In the genomic region with DNA sequence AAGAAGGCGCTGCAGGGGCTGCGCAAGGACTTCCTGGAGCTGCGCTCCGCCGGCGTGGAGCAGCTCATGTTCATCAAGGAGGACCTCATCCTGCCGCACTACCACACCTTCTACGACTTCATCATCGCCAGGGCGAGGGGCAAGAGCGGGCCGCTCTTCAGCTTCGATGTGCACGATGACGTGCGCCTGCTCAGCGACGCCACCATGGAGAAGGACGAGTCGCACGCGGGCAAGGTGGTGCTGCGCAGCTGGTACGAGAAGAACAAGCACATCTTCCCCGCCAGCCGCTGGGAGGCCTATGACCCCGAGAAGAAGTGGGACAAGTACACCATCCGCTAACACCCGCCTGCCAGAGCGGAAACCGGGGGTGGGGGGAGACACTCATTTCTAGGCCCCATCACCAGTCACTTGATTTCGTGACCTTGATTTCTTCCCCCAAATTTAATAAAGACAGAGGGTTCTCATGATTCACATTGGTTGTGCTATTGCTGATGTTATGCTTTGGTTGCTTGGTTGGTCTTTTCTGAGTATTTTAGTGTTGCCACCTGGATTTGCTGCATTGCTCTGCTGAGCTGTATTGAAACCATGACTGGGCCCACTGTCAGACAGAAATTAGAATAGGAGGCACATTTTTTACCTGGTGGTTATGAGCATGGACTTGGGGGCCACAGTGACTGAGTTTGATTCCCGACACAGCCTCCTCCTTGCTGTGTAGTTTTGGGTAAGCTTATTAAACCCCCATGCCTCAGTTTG, we compare ENCODE assay signal across 9 cellular contexts. TPM values are rescaled to one million over a fixed set of nuclear protein-coding genes. Genes with fewer than 3 reads are reported as not detected.
DNase-seq lines count a peak whose midpoint lies in the region; ATAC-seq, FAIRE-seq and TF ChIP-seq lines count a peak whose summit lies in the region.
"Had no signal": no experiment of that assay in that cellular context is flagged by ENCODE, and none has a peak within 500 bp of the region (broad histone marks: within the 10 kb centered on the region; RNA-seq: fewer than 3 reads in every experiment).

No MANE protein-coding gene starts in this region.

- POLR2A ChIA-PET in CD8-positive, alpha-beta T cell (lab: Charles Lee), result interaction anchor here (0.9 kb wide), 1 partner anchor 82 kb away, joined by 3 read pairs; no protein-coding TSS in a partner anchor
- POLR2A ChIA-PET in GM12878 (lab: Charles Lee), result interaction anchor here (1.1 kb wide), 1 partner anchor 9 kb away, joined by 3 read pairs; no protein-coding TSS in a partner anchor

- TF ChIP-seq POLR2A in GM12878 (IDR thresholded peaks at IDR 0.05; ENCODE audit: low read depth, low read length) (no peak), spleen (IDR thresholded peaks at IDR 0.05) (no peak)

- peaks cover 4% of the 10 kb centered on the region for H3K79me2 ChIP-seq in GM12878 (ENCODE audit: control insufficient read depth, insufficient read depth, low read length)
- H3K79me2 ChIP-seq in MM.1S (ENCODE audit: low read length), result no peaks in the 10 kb centered on the region

- H3K27me3 ChIP-seq in CD8-positive, alpha-beta T cell (ENCODE audit: insufficient read depth, low read length), result no peaks in the 10 kb centered on the region
- H3K27me3 ChIP-seq in GM12878 (replicated peaks in 1 of 2; ENCODE audit: control insufficient read depth in 2 of 2, insufficient read depth in 2 of 2, low read length in 1 of 2) (no peaks in the 10 kb centered on the region), spleen (replicated peaks in 1 of 7) (no peaks in the 10 kb centered on the region), MM.1S (replicated peaks; ENCODE audit: insufficient read depth, low read length) (no peaks in the 10 kb centered on the region)

- in situ Hi-C loops in GM12878 (cut with MboI), result no loop called here

- intact Hi-C loops in CD8-positive, alpha-beta T cell (cut with DNase I, micrococcal nuclease), result no loop called here
- intact Hi-C loops in GM12878 (cut with micrococcal nuclease; ENCODE audit: unreplicated experiment) (loop anchor here (5.0 kb wide), 2 partner anchors 103 to 137 kb away; no protein-coding TSS in a partner anchor), spleen (cut with DNase I; ENCODE audit: low total_unique reads) (no loop called here)

- 32% methylated on average over 33 of the region's 33 CpGs for WGBS in GM12878 (ENCODE audit: insufficient coverage, insufficient replicate concordance, low lambda C conversion rate, missing lambda C conversion rate)
- WGBS in spleen, 5 donors, result 74 to 95% (median 90%) methylated on average over 25 to 33 of the region's 33 CpGs

- no peaks in the 10 kb centered on the region for H3K9me2 ChIP-seq in MM.1S (replicated peaks; ENCODE audit: insufficient read depth, low read length)

- no peak overlapping the region for H2AFZ ChIP-seq in GM12878 (ENCODE audit: control insufficient read depth, low read depth, low read length)
- H2AFZ ChIP-seq in MM.1S (ENCODE audit: low read length), result no peak overlapping the region

- no peaks in the 10 kb centered on the region for H3K36me3 ChIP-seq in CD8-positive, alpha-beta T cell (ENCODE audit: insufficient read depth, low read length)
- no peaks in the 10 kb centered on the region for H3K36me3 ChIP-seq in GM12878 (ENCODE audit: control insufficient read depth in 2 of 2, insufficient read depth in 2 of 2, low read length in 1 of 2)
- no peaks in the 10 kb centered on the region for H3K36me3 ChIP-seq in spleen
- H3K36me3 ChIP-seq in MM.1S (replicated peaks; ENCODE audit: insufficient read depth, low read length), result no peaks in the 10 kb centered on the region

- H3F3A ChIP-seq in MM.1S (ENCODE audit: insufficient read depth, low read length), result no peaks in the 10 kb centered on the region

- SMC1A ChIA-PET in GM12878 (lab: Charles Lee; ENCODE audit: uncharacterized antibody, unreplicated experiment), result no interaction called here

- ATAC-seq in CD8-positive, alpha-beta T cell, result no peak
- ATAC-seq in GM12878 (peak; percentile 35), SK-N-SH treated with all-trans-retinoic acid at 6 μM for 48 hours (no peak), HG03280 (IDR thresholded peaks at IDR 0.05; ENCODE audit: unreplicated experiment) (no peak)

- peaks cover 9% of the 10 kb centered on the region for H3K9me3 Mint-ChIP-seq in CD8-positive, alpha-beta T cell
- no peaks in the 10 kb centered on the region for H3K9me3 Mint-ChIP-seq in T-helper 2 cell treated with Interferon-gamma antibody and Interleukin-4, amounts not matched to agents 5 μg/mL and 100 μg/mL, for 36 hours

- H3K4me1 ChIP-seq in CD8-positive, alpha-beta T cell (ENCODE audit: insufficient read depth, low read length), result peaks cover 6% of the 10 kb centered on the region
- peaks cover 15% of the 10 kb centered on the region for H3K4me1 ChIP-seq in GM12878 (ENCODE audit: control insufficient read depth, insufficient read depth, low read length)
- peaks cover 0 to 40% (median 13%) of the 10 kb centered on the region in 6 donors for H3K4me1 ChIP-seq in spleen
- no peaks in the 10 kb centered on the region for H3K4me1 ChIP-seq in MM.1S (ENCODE audit: low read length)

- no peak for FAIRE-seq in GM12878 (lab: Jason Lieb, UNC)

- H4K20me1 ChIP-seq in GM12878 (ENCODE audit: control insufficient read depth, insufficient read depth) (no peaks in the 10 kb centered on the region), MM.1S (ENCODE audit: insufficient read depth, low read length) (no peaks in the 10 kb centered on the region)

- no peaks in the 10 kb centered on the region for H3K36me3 Mint-ChIP-seq in CD8-positive, alpha-beta T cell
- H3K36me3 Mint-ChIP-seq in T-helper 2 cell treated with Interferon-gamma antibody and Interleukin-4, amounts not matched to agents 5 μg/mL and 100 μg/mL, for 36 hours (ENCODE audit: low read depth), result peaks cover 2% of the 10 kb centered on the region

- no TSS peak for BruUV-seq in GM12878 (replicated peaks; lab: Mats Ljungman, UMichigan)

- TF ChIP-seq CTCF in CD8-positive, alpha-beta T cell (IDR thresholded peaks at IDR 0.05), result no peak
- TF ChIP-seq CTCF in GM12878 (IDR thresholded peaks at IDR 0.05 in 2 of 3, conservative IDR thresholded peaks at IDR 0.05 in 1 of 3; ENCODE audit: control insufficient read depth in 2 of 3, extremely low read depth in 1 of 3, insufficient read depth in 1 of 3, low read depth in 3 of 3, low read length in 3 of 3) (no peak), spleen (IDR thresholded peaks at IDR 0.05 in 8 of 11, conservative IDR thresholded peaks at IDR 0.05 in 3 of 11) (no peak), MM.1S (IDR thresholded peaks at IDR 0.05; ENCODE audit: low read length) (no peak)

- DNase-seq in CD8-positive, alpha-beta T cell, result peak in 2 of 7 experiments; percentile 11 to 23
- no peak for DNase-seq in T-helper 2 cell treated with Interferon-gamma antibody and Interleukin-4, amounts not matched to agents 5 μg/mL and 100 μg/mL, for 36 hours (ENCODE audit: low spot score)
- peak; percentile 30 for DNase-seq in GM12878 (ENCODE audit: low read depth, low spot score)
- peak; percentile 82 for DNase-seq in spleen
- DNase-seq in SW 1271 (lab: John Stamatoyannopoulos, UW), result no peak
- no peak for DNase-seq in MM.1S
- DNase-seq: NCI-H2029 had no signal

- peak overlapping the region; percentile 72 for H3K27ac Mint-ChIP-seq in CD8-positive, alpha-beta T cell
- peak overlapping the region; percentile 47 for H3K27ac Mint-ChIP-seq in T-helper 2 cell treated with Interferon-gamma antibody and Interleukin-4, amounts not matched to agents 5 μg/mL and 100 μg/mL, for 36 hours

- no peak overlapping the region for H3K27ac ChIP-seq in CD8-positive, alpha-beta T cell (ENCODE audit: low read depth, low read length)
- H3K27ac ChIP-seq in GM12878 (ENCODE audit: control insufficient read depth, insufficient read depth) (no peak overlapping the region), spleen (peak overlapping the region in 1 of 8 donors; percentile 1), MM.1S (ENCODE audit: low read length) (no peak overlapping the region)

- RAD21 ChIA-PET in GM12878 (lab: Charles Lee; ENCODE audit: unreplicated experiment), result no interaction called here

- no peak for TF ChIP-seq EP300 in GM12878 (IDR thresholded peaks at IDR 0.05; ENCODE audit: borderline replicate concordance in 1 of 2, control insufficient read depth in 1 of 2, low read depth in 2 of 2, low read length in 2 of 2)

- no peaks in the 10 kb centered on the region for H3K27me3 Mint-ChIP-seq in CD8-positive, alpha-beta T cell (ENCODE audit: low read depth)
- H3K27me3 Mint-ChIP-seq in T-helper 2 cell treated with Interferon-gamma antibody and Interleukin-4, amounts not matched to agents 5 μg/mL and 100 μg/mL, for 36 hours (ENCODE audit: low read depth), result no peaks in the 10 kb centered on the region

- no peak for TF ChIP-seq RAD21 in GM12878 (IDR thresholded peaks at IDR 0.05; ENCODE audit: insufficient read depth, low read depth, low read length)

- no peaks in the 10 kb centered on the region for H3K9me3 ChIP-seq in CD8-positive, alpha-beta T cell (ENCODE audit: low read length)
- H3K9me3 ChIP-seq in GM12878 (replicated peaks; ENCODE audit: control insufficient read depth, insufficient read depth, low read length), result no peaks in the 10 kb centered on the region; the same call in 2 of the 3 replicates
- H3K9me3 ChIP-seq in spleen, result peaks cover 0 to 10% (median 4%) of the 10 kb centered on the region in 8 donors
- H3K9me3 ChIP-seq in MM.1S (replicated peaks; ENCODE audit: insufficient read depth, low read length), result no peaks in the 10 kb centered on the region

- H3K4me3 Mint-ChIP-seq in CD8-positive, alpha-beta T cell, result peak overlapping the region; percentile 19
- H3K4me3 Mint-ChIP-seq in T-helper 2 cell treated with Interferon-gamma antibody and Interleukin-4, amounts not matched to agents 5 μg/mL and 100 μg/mL, for 36 hours, result peak overlapping the region; percentile 54

- peak overlapping the region; percentile 75 for H3K4me2 ChIP-seq in GM12878 (ENCODE audit: control insufficient read depth, insufficient read depth)
- H3K4me2 ChIP-seq in MM.1S (ENCODE audit: low read depth, low read length), result no peak overlapping the region

- no peak overlapping the region for H3K4me3 ChIP-seq in CD8-positive, alpha-beta T cell (ENCODE audit: low read depth, low read length)
- H3K4me3 ChIP-seq in GM12878 (no peak overlapping the region; the same call in 1 of the 2 replicates), spleen (peak overlapping the region in 2 of 8 donors; percentile 56 to 73), MM.1S (ENCODE audit: low read length) (no peak overlapping the region)

- no peak overlapping the region for H3K9ac ChIP-seq in GM12878 (ENCODE audit: control insufficient read depth, insufficient read depth, low read length)
- H3K9ac ChIP-seq in MM.1S (ENCODE audit: low read length), result no peak overlapping the region

- CTCF ChIA-PET in CD8-positive, alpha-beta T cell (lab: Charles Lee), result interaction anchor here (0.9 to 2.2 kb wide), 6 partner anchors 11 to 171 kb away, joined by 3 to 12 read pairs (median 3); a partner anchor contains a TSS
- CTCF ChIA-PET in GM12878 (lab: Yijun Ruan, JAX), result interaction anchor here (0.9 to 2.3 kb wide), 3 partner anchors 10 to 107 kb away, joined by 3 to 6 read pairs (median 4); no protein-coding TSS in a partner anchor

- H3K4me1 Mint-ChIP-seq in CD8-positive, alpha-beta T cell (ENCODE audit: low read depth), result peaks cover 18% of the 10 kb centered on the region
- H3K4me1 Mint-ChIP-seq in T-helper 2 cell treated with Interferon-gamma antibody and Interleukin-4, amounts not matched to agents 5 μg/mL and 100 μg/mL, for 36 hours (ENCODE audit: low read depth), result peaks cover 23% of the 10 kb centered on the region

RNA-seq across cellular contexts. Expression of gene FAM50B, which starts 1.5 kb away (rescaled TPM):
- total RNA-seq in CD8-positive, alpha-beta T cell, result 1 to 10 TPM in 1 of 2 experiments, under 1 TPM in 1; 0.97 to 1.1 TPM
- 1.2 TPM in 2 replicates for total RNA-seq in GM12878 (2013; cell fraction: nucleolus; rRNA removed)
- total RNA-seq in GM12878 (2014; rRNA removed) (8.0 and 8.2 TPM in 2 replicates), GM12878 (2014; rRNA removed; fragmentation: Illumina TruSeq; extraction: Trizol) (2.8 and 3.5 TPM in 2 replicates), GM12878 (2021) (9.3 and 10.0 TPM in 2 replicates), spleen (10 to 100 TPM in 2 of 7 donors, 1 to 10 TPM in 5; 7.3 to 11.8 (median 8.4) TPM)
- polyA plus RNA-seq in GM12878 (2011; ENCODE audit: low read depth), result 2.5 TPM
- polyA plus RNA-seq in GM12878 (2011; rRNA removed) (0.35 and 0.58 TPM in 2 replicates), GM12878 (2014; fragmentation: Illumina TruSeq; extraction: Trizol) (1.5 and 2.8 TPM in 2 replicates), GM12878 (2014; fragmentation: Nextera tagmentation; extraction: Ambion mirVana) (1 to 10 TPM in 1 of 2 experiments, under 1 TPM in 1; 0.69 to 1.1 TPM), GM12878 (2014; rRNA removed) (10.2 and 11.9 TPM in 2 replicates), GM12878 (2016; fragmentation: Nextera tagmentation; extraction: Ambion mirVana) (1 to 10 TPM; 9.3 to 9.6 TPM), spleen (10 to 100 TPM in 2 of 3 donors, 1 to 10 TPM in 1; 6.6 to 13.3 (median 11.7) TPM)
- 0.58 and 0.84 TPM in 2 replicates for polyA plus RNA-seq in GM12878 (2011; cell fraction: cytosol; rRNA removed)
- polyA plus RNA-seq in GM12878 (2011; cell fraction: nucleus; rRNA removed), result 0.64 and 1.1 TPM in 2 replicates
- polyA plus RNA-seq in GM12878 (2012), result 5.9 and 6.8 TPM in 2 replicates
- 0.22 and 0.41 TPM in 2 replicates for polyA minus RNA-seq in GM12878 (2011; rRNA and poly(A)+ RNA removed)
- polyA minus RNA-seq in GM12878 (2011; cell fraction: cytosol; rRNA and poly(A)+ RNA removed), result not detected in 2 replicates
- polyA minus RNA-seq in GM12878 (2011; cell fraction: nucleus; rRNA and poly(A)+ RNA removed), result 0.73 TPM in 1 of 2 replicates, not detected in the other

Comparison
In these comparisons a context has a peak if more than half of its experiments do, and no peak if none do; other contexts are left out.
1. DNase-seq: peak in GM12878 (single experiment) and spleen (single experiment); none in T-helper 2 cell treated with Interferon-gamma antibody and Interleukin-4, amounts not matched to agents 5 μg/mL and 100 μg/mL, for 36 hours (single experiment), SW 1271 (0 of 2) and MM.1S (single experiment).